Comparison of ENCODE assay signal across 17 cellular contexts in the genomic region with DNA sequence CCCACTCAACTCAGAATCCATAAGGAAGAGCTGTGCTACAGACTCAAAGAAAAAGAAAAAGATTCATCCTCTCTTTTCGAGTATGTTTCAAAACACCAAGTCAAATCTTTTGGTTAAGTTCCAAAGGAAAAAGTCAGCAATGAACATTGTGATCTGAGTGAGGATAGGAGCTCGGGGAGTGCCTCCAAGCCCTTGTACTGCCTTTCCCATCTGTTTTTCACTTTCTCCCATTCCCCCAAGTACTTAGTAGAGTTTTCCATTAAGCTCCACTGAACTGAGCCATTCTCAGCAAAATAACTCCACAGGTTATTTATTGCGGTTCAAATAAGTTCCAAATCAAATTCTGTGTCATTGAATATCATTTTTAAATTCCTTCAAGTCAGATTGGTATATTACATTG. TPM values are rescaled to one million over a fixed set of nuclear protein-coding genes. Genes with fewer than 3 reads are reported as not detected.
DNase-seq lines count a peak whose midpoint lies in the region; ATAC-seq and TF ChIP-seq lines count a peak whose summit lies in the region.
"Had no signal": no experiment of that assay in that cellular context is flagged by ENCODE, and none has a peak within 500 bp of the region (broad histone marks: within the 10 kb centered on the region; RNA-seq: fewer than 3 reads in every experiment).

No MANE protein-coding gene starts in this region.

- ATAC-seq in SK-N-SH treated with all-trans-retinoic acid at 6 μM for 48 hours = 0 out of 3 replicates have a peak, but pooled peaks have one; percentile 27
- ATAC-seq in left ventricle myocardium superior = peak; percentile 87
- ATAC-seq: HepG2 had no signal

- no peak overlapping the region for H3K4me2 ChIP-seq in SK-N-SH
- H3K4me2 ChIP-seq: BLaER1 had no signal

- no peaks in the 10 kb centered on the region for H3K27me3 ChIP-seq in SK-N-SH (ENCODE audit: insufficient read depth)
- H3K27me3 ChIP-seq: BLaER1 had no signal

- intact Hi-C loops in left ventricle myocardium superior (cut with micrococcal nuclease) = no loop called here

- no peaks in the 10 kb centered on the region for H4K20me1 ChIP-seq in SK-N-SH (ENCODE audit: insufficient read depth)
- H4K20me1 ChIP-seq: BLaER1 had no signal

- DNase-seq in SK-N-SH = no peak
- peak; percentile 84 for DNase-seq in NCI-H82 (lab: John Stamatoyannopoulos, UW)
- DNase-seq in fibroblast of gingiva (ENCODE audit: low read depth) = peak; percentile 3
- no peak for DNase-seq in left ventricle myocardium superior
- no peak for DNase-seq in H4 (ENCODE audit: low spot score)
- no peak for DNase-seq in T-helper 1 cell
- DNase-seq: AML-193; Caco-2; CD8-positive, alpha-beta memory T cell; DND-41; GDM1; GOT3 had no signal

- CTCF ChIA-PET in SK-N-SH (lab: Yijun Ruan, JAX) = interaction anchor here (1.0 kb wide), 1 partner anchor 37 kb away, joined by 5 read pairs; no protein-coding TSS in a partner anchor

- peak overlapping the region in 1 of 2 experiments; percentile 39; a peak in 2 of 4 replicates for H3K27ac ChIP-seq in SK-N-SH (ENCODE audit: low read depth in 2 of 2, low read length in 1 of 2)
- H3K27ac ChIP-seq: 22Rv1, BLaER1 had no signal

- TF ChIP-seq RAD21 in SK-N-SH (IDR thresholded peaks at IDR 0.05; ENCODE audit: low read length) = no peak

- TF ChIP-seq CTCF in SK-N-SH (IDR thresholded peaks at IDR 0.05) = no peak

- POLR2A ChIA-PET in SK-N-SH (lab: Yijun Ruan, JAX) = no interaction called here

- no peaks in the 10 kb centered on the region for H3K9me3 ChIP-seq in SK-N-SH
- H3K9me3 ChIP-seq: BLaER1, Caco-2, HAP-1 had no signal

- WGBS in SK-N-SH (ENCODE audit: low lambda C conversion rate) = 81% methylated on average over 3 of the region's 3 CpGs

- H3K36me3 ChIP-seq in SK-N-SH (replicated peaks in 1 of 2; ENCODE audit: control insufficient read depth in 1 of 2, insufficient read depth in 2 of 2, low read length in 1 of 2) = no peaks in the 10 kb centered on the region
- H3K36me3 ChIP-seq: BLaER1, HAP-1 had no signal

- TF ChIP-seq EP300 in SK-N-SH (IDR thresholded peaks at IDR 0.05; ENCODE audit: borderline replicate concordance in 1 of 2, low read depth in 1 of 2, low read length in 1 of 2) = no peak

- no peak overlapping the region for H3K4me3 ChIP-seq in SK-N-SH (ENCODE audit: low read depth in 2 of 2, low read length in 1 of 2)
- H3K4me3 ChIP-seq: BLaER1, HAP-1 had no signal

- peaks cover 0 to 19% of the 10 kb centered on the region in 2 experiments; a peak in 2 of 4 replicates for H3K4me1 ChIP-seq in SK-N-SH (ENCODE audit: control insufficient read depth in 1 of 2, insufficient read depth in 2 of 2, low read depth in 1 of 2, low read length in 1 of 2)
- H3K4me1 ChIP-seq: BLaER1, Caco-2, HAP-1 had no signal

- no peaks in the 10 kb centered on the region; the same call in 1 of the 2 replicates for H3K79me2 ChIP-seq in SK-N-SH (ENCODE audit: insufficient read depth)

- no peak overlapping the region for H2AFZ ChIP-seq in SK-N-SH (ENCODE audit: low read depth)

- no peaks in the 10 kb centered on the region for H3F3A ChIP-seq in SK-N-SH (replicated peaks; ENCODE audit: insufficient read depth)

- H3K9me2 ChIP-seq in SK-N-SH = no peaks in the 10 kb centered on the region

- H3K9ac ChIP-seq in SK-N-SH = no peak overlapping the region
- H3K9ac ChIP-seq: BLaER1 had no signal

TF ChIP-seq in SK-N-SH treated with all-trans-retinoic acid at 6 μM for 48 hours, 23 proteins besides CTCF, POLR2A, EP300 and RAD21:
- TF ChIP-seq PATZ1 (CRISPR knock-in tag; IDR thresholded peaks at IDR 0.05; ENCODE audit: borderline replicate concordance) (no peak), GLIS3 (CRISPR knock-in tag; IDR thresholded peaks at IDR 0.05) (no peak), ZNF70 (CRISPR knock-in tag; IDR thresholded peaks at IDR 0.05) (no peak), TCF4 (CRISPR knock-in tag; IDR thresholded peaks at IDR 0.05; ENCODE audit: borderline replicate concordance) (no peak), ZNF8 (CRISPR knock-in tag; IDR thresholded peaks at IDR 0.05) (no peak), ZNF565 (CRISPR knock-in tag; conservative IDR thresholded peaks at IDR 0.05; ENCODE audit: low read depth) (no peak), PPARA (CRISPR knock-in tag; IDR thresholded peaks at IDR 0.05; ENCODE audit: borderline replicate concordance) (no peak), RARB (CRISPR knock-in tag; IDR thresholded peaks at IDR 0.05) (no peak), ARNTL (CRISPR knock-in tag; IDR thresholded peaks at IDR 0.05; ENCODE audit: borderline replicate concordance, low read depth) (no peak), ESRRG (CRISPR knock-in tag; IDR thresholded peaks at IDR 0.05) (no peak)

TF ChIP-seq in SK-N-SH, 30 proteins besides CTCF, POLR2A, EP300 and RAD21:
- no peak for TF ChIP-seq ZBTB33 (IDR thresholded peaks at IDR 0.05; ENCODE audit: borderline replicate concordance, low read depth)
- no peak for TF ChIP-seq SIN3A (IDR thresholded peaks at IDR 0.05; ENCODE audit: borderline replicate concordance, low read depth, low read length)
- TF ChIP-seq, protein P1, sequence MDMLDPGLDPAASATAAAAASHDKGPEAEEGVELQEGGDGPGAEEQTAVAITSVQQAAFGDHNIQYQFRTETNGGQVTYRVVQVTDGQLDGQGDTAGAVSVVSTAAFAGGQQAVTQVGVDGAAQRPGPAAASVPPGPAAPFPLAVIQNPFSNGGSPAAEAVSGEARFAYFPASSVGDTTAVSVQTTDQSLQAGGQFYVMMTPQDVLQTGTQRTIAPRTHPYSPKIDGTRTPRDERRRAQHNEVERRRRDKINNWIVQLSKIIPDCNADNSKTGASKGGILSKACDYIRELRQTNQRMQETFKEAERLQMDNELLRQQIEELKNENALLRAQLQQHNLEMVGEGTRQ (IDR thresholded peaks at IDR 0.05; ENCODE audit: borderline replicate concordance, low read depth, low read length) = no peak
- TF ChIP-seq GATA2 (CRISPR knock-in tag; IDR thresholded peaks at IDR 0.05) = no peak
- no peak for TF ChIP-seq CHD2 (IDR thresholded peaks at IDR 0.05; ENCODE audit: low read length, partially characterized antibody)
- no peak for TF ChIP-seq FOXM1 (IDR thresholded peaks at IDR 0.05; ENCODE audit: low read depth)

RNA-seq across cellular contexts. Expression of gene MAB21L1, which starts 47.7 kb away (rescaled TPM):
- 42.3 and 44.8 TPM in 2 replicates for polyA plus RNA-seq in SK-N-SH (2012; rRNA removed)
- 41.2 and 45.8 TPM in 2 replicates for polyA plus RNA-seq in SK-N-SH (2012; cell fraction: cytosol; rRNA removed)
- 21.8 and 27.7 TPM in 2 replicates for polyA plus RNA-seq in SK-N-SH (2012; cell fraction: nucleus; rRNA removed)
- total RNA-seq in left ventricle myocardium superior = 0.30 TPM
- 0.99 and 1.2 TPM in 2 replicates for total RNA-seq in H4 (2014; rRNA removed; shearing (Covaris generic))
- total RNA-seq: Caco-2; CD8-positive, alpha-beta memory T cell; HepG2 had no signal
- polyA plus RNA-seq: CD8-positive, alpha-beta memory T cell; HepG2 had no signal

Comparison
In these comparisons a context has a peak if more than half of its experiments do, and no peak if none do; other contexts are left out.
1. DNase-seq: peak in NCI-H82 (single experiment) and fibroblast of gingiva (single experiment); none in SK-N-SH (single experiment), left ventricle myocardium superior (single experiment), H4 (single experiment) and T-helper 1 cell (0 of 5).